Comparison of ENCODE assay signal across 22 cellular contexts in the genomic region with DNA sequence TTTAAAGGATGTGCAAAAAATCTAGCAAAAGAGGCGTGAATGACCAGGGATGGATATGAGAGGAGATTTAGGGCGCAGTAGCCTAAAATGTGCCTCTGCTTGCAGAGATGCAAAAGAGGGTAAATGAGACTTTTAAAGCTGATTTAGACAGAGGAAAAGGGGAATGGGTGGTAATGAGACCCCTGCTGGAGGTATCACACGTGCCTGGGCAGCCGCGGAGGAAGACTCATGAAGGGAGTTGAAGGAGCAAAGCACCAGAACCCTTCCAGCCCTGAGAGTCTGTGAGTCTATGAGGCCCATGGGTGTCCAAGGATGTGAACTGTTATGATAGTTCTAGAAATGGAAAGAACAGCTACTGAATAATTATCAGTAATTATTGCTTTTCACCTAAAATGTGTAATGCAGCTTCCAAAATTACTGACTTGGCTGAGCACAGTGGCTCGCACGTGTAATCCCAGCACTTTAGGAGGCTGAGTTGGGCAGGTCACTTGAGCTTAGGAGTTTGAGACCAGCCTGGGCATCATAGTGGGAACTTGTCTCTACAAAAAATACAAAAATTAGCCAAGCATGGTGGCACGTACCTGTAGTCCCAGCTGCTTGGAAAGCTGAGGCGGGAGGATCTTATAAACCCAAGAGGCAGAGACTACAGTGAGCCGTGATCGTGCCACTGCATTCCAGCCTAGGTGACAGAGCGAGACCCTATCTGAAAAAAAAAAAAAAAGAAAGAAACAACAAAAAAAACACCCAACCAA.
"Had no signal": no experiment of that assay in that cellular context is flagged by ENCODE, and none has a peak within 500 bp of the region (broad histone marks: within the 10 kb centered on the region; RNA-seq: fewer than 3 reads in every experiment).

No MANE protein-coding gene starts in this region.

- H3K4me3 ChIP-seq: esophagus squamous epithelium, gastroesophageal sphincter, left lung, lower lobe of right lung, mucosa of descending colon, ovary, prostate gland, right lobe of liver, tibial nerve had no signal

- ATAC-seq: effector memory CD8-positive, alpha-beta T cell; gastroesophageal sphincter; left lung; lower lobe of right lung; mucosa of descending colon; natural killer cell; right lobe of liver; stimulated activated effector memory CD8-positive, alpha-beta T cell treated with anti-CD3 and anti-CD28 coated beads, Interleukin-12 subunit alpha, Interleukin-12 subunit beta, amount 100 ng/mL, for 72 hours; stimulated activated naive CD8-positive, alpha-beta T cell treated with anti-CD3 and anti-CD28 coated beads, Interleukin-15, Interleukin-2, amounts not matched to agents 100 U/mL and 50 U/mL, for 24 hours had no signal

- H3K27ac ChIP-seq: esophagus squamous epithelium, gastroesophageal sphincter, left lung, lower lobe of right lung, ovary, prostate gland, right lobe of liver, tibial nerve had no signal

- H3K4me1 Mint-ChIP-seq: neural crest cell had no signal

- DNase-seq: effector memory CD8-positive, alpha-beta T cell; esophagus squamous epithelium; foreskin fibroblast; glutamatergic neuron; left lung; lower lobe of right lung; mesendoderm; mucosa of descending colon; natural killer cell; nucleus accumbens; ovary; right lobe of liver; stimulated activated CD4-positive, alpha-beta T cell treated with anti-CD3 and anti-CD28 coated beads, Interleukin-4, amount 100 ng/mL, for 1 hour; stimulated activated CD8-positive, alpha-beta memory T cell treated with anti-CD3 and anti-CD28 coated beads, Interleukin-4, amount 100 ng/mL, for 48 hours; stimulated activated naive CD8-positive, alpha-beta T cell treated with anti-CD3 and anti-CD28 coated beads, Interleukin-15, Interleukin-2, amounts not matched to agents 100 U/mL and 50 U/mL, for 24 hours had no signal

- H3K36me3 ChIP-seq: esophagus squamous epithelium, lower lobe of right lung, ovary, prostate gland, right lobe of liver had no signal

- H3K27me3 Mint-ChIP-seq: central memory CD8-positive, alpha-beta T cell; dendritic cell treated with granulocyte-macrophage colony-stimulating factor and Interleukin-4, amounts not matched to agents 40 ng/mL and 50 ng/mL, for 4 days; effector memory CD8-positive, alpha-beta T cell had no signal

- H3K9me3 ChIP-seq: esophagus squamous epithelium, gastroesophageal sphincter, left lung, lower lobe of right lung, mucosa of descending colon, ovary, prostate gland, right lobe of liver, tibial nerve had no signal

- H3K9me3 Mint-ChIP-seq: central memory CD8-positive, alpha-beta T cell; dendritic cell treated with granulocyte-macrophage colony-stimulating factor and Interleukin-4, amounts not matched to agents 40 ng/mL and 50 ng/mL, for 4 days; effector memory CD8-positive, alpha-beta T cell; natural killer cell; neural crest cell; stimulated activated effector memory CD8-positive, alpha-beta T cell treated with anti-CD3 and anti-CD28 coated beads, Interleukin-12 subunit alpha, Interleukin-12 subunit beta, amount 100 ng/mL, for 72 hours had no signal

- H3K4me1 ChIP-seq: gastroesophageal sphincter, left lung, lower lobe of right lung, prostate gland, right lobe of liver, tibial nerve had no signal

- H3K4me3 Mint-ChIP-seq: central memory CD8-positive, alpha-beta T cell; dendritic cell treated with granulocyte-macrophage colony-stimulating factor and Interleukin-4, amounts not matched to agents 40 ng/mL and 50 ng/mL, for 4 days; effector memory CD8-positive, alpha-beta T cell; natural killer cell; neural crest cell; stimulated activated effector memory CD8-positive, alpha-beta T cell treated with anti-CD3 and anti-CD28 coated beads, Interleukin-12 subunit alpha, Interleukin-12 subunit beta, amount 100 ng/mL, for 72 hours had no signal

- H3K27me3 ChIP-seq: esophagus squamous epithelium, gastroesophageal sphincter, left lung, ovary, right lobe of liver, tibial nerve had no signal

- H3K27ac Mint-ChIP-seq: dendritic cell treated with granulocyte-macrophage colony-stimulating factor and Interleukin-4, amounts not matched to agents 40 ng/mL and 50 ng/mL, for 4 days; natural killer cell; stimulated activated effector memory CD8-positive, alpha-beta T cell treated with anti-CD3 and anti-CD28 coated beads, Interleukin-12 subunit alpha, Interleukin-12 subunit beta, amount 100 ng/mL, for 72 hours had no signal

- H3K36me3 Mint-ChIP-seq: natural killer cell; stimulated activated effector memory CD8-positive, alpha-beta T cell treated with anti-CD3 and anti-CD28 coated beads, Interleukin-12 subunit alpha, Interleukin-12 subunit beta, amount 100 ng/mL, for 72 hours had no signal
